ENCODE assay signal across 12 cellular contexts in genomic region chr2:54084600-54084999, GRCh38. TPM values are rescaled to one million over a fixed set of nuclear protein-coding genes. Genes with fewer than 3 reads are reported as not detected.
A peak's percentile ranks its signal among the peaks of the same experiment; 100 is the strongest.
DNase-seq lines count a peak whose midpoint lies in the region; ATAC-seq and TF ChIP-seq lines count a peak whose summit lies in the region.
"Had no signal": no experiment of that assay in that cellular context is flagged by ENCODE, and none has a peak within 500 bp of the region (broad histone marks: within the 10 kb centered on the region; RNA-seq: fewer than 3 reads in every experiment).

No MANE protein-coding gene starts in this region.

- no peak overlapping the region for H3K4me2 ChIP-seq in HCT116 (ENCODE audit: low read length)

- no peaks in the 10 kb centered on the region for H3K9me2 ChIP-seq in HCT116 (ENCODE audit: insufficient read depth)

- H3K4me1 Mint-ChIP-seq in immature natural killer cell: no peaks in the 10 kb centered on the region

- no peaks in the 10 kb centered on the region for H3K9me3 ChIP-seq in HCT116 (ENCODE audit: control insufficient read depth in 1 of 2, insufficient read depth in 1 of 2, low read depth in 1 of 2, low read length in 2 of 2)

- TF ChIP-seq RAD21 in HCT116 (IDR thresholded peaks at IDR 0.05; ENCODE audit: low read depth): peak; percentile 71

- no peak overlapping the region for H3K4me3 ChIP-seq in HCT116 (replicated peaks in 1 of 2; ENCODE audit: low read depth in 1 of 2, low read length in 2 of 2)

- no peak overlapping the region for H2AFZ ChIP-seq in HCT116 (ENCODE audit: low read depth, low read length, poor library complexity, severe bottlenecking)

- ATAC-seq in HCT116 (peak; percentile 85), GM21423 (IDR thresholded peaks at IDR 0.05; ENCODE audit: unreplicated experiment) (no peak)

- H3K79me2 ChIP-seq in HCT116 (ENCODE audit: insufficient read depth, low read length): no peaks in the 10 kb centered on the region

- H3K4me3 Mint-ChIP-seq in immature natural killer cell: no peak overlapping the region
- H3K4me3 Mint-ChIP-seq: activated naive CD4-positive, alpha-beta T cell treated with anti-CD3 and anti-CD28 coated beads, Interleukin-2, amount 50 U/mL, for 24 hours; CD4-positive, alpha-beta memory T cell had no signal

- CTCF ChIA-PET in HCT116 (lab: Charles Lee): no interaction called here

- no TSS peak for BruUV-seq in HCT116 (replicated peaks; lab: Mats Ljungman, UMichigan)

- no peak overlapping the region for H3K9ac ChIP-seq in HCT116 (ENCODE audit: low read length)

- TF ChIP-seq CTCF in HCT116 (IDR thresholded peaks at IDR 0.05 in 2 of 3, conservative IDR thresholded peaks at IDR 0.05 in 1 of 3; ENCODE audit: borderline replicate concordance in 1 of 3, insufficient read depth in 1 of 3, low read depth in 2 of 3, low read length in 2 of 3): peak; percentile 28 to 35 (median 35); a peak in 3 of 6 replicates

- peaks cover 2 to 8% of the 10 kb centered on the region in 2 experiments; a peak in 3 of 4 replicates for H3K4me1 ChIP-seq in HCT116 (ENCODE audit: control insufficient read depth in 1 of 2, insufficient read depth in 2 of 2, low read length in 2 of 2)

- intact Hi-C loops in HCT116 (cut with micrococcal nuclease): no loop called here

- DNase-seq in A172 (ENCODE audit: low spot score) (peak; percentile 39), HCT116 (ENCODE audit: low read depth, low spot score) (no peak), astrocyte of the hippocampus (ENCODE audit: low read depth, low spot score) (peak; percentile 31), immature natural killer cell (peak in 2 of 3 donors; percentile 5 to 11), NCI-H526 treated with DMSO at 0.1 percent for 48 hours (lab: John Stamatoyannopoulos, UW) (no peak), GF-D8 (lab: John Stamatoyannopoulos, UW) (no peak), germinal center (ENCODE audit: low spot score) (no peak)
- DNase-seq: CD4-positive, alpha-beta memory T cell; NCI-H1417 treated with DMSO at 0.1 percent for 48 hours; T1000 had no signal

- H3K9me3 Mint-ChIP-seq in immature natural killer cell: no peaks in the 10 kb centered on the region
- H3K9me3 Mint-ChIP-seq: activated naive CD4-positive, alpha-beta T cell treated with anti-CD3 and anti-CD28 coated beads, Interleukin-2, amount 50 U/mL, for 24 hours; CD4-positive, alpha-beta memory T cell had no signal

- no peaks in the 10 kb centered on the region for H4K20me1 ChIP-seq in HCT116 (ENCODE audit: insufficient read depth)

- POLR2A ChIA-PET in HCT116 (lab: Charles Lee): no interaction called here

- H3K36me3 ChIP-seq in HCT116 (ENCODE audit: control insufficient read depth in 1 of 2, insufficient read depth in 2 of 2, low read length in 2 of 2): no peaks in the 10 kb centered on the region

- TF ChIP-seq POLR2A in HCT116 (IDR thresholded peaks at IDR 0.05; ENCODE audit: borderline replicate concordance, extremely low read depth, insufficient read depth, insufficient read length): no peak

- H3K27me3 Mint-ChIP-seq in immature natural killer cell (ENCODE audit: low read depth in 3 of 3): peaks cover 0 to 2% (median 1%) of the 10 kb centered on the region in 3 donors
- H3K27me3 Mint-ChIP-seq: activated naive CD4-positive, alpha-beta T cell treated with anti-CD3 and anti-CD28 coated beads, Interleukin-2, amount 50 U/mL, for 24 hours; CD4-positive, alpha-beta memory T cell had no signal

- no peaks in the 10 kb centered on the region for H3K36me3 Mint-ChIP-seq in immature natural killer cell
- H3K36me3 Mint-ChIP-seq: CD4-positive, alpha-beta memory T cell had no signal

- no peak overlapping the region for H3K27ac ChIP-seq in HCT116 (ENCODE audit: low read depth, low read length)

- H3K27me3 ChIP-seq in HCT116 (ENCODE audit: insufficient read depth, low read length): no peaks in the 10 kb centered on the region

- H3K27ac Mint-ChIP-seq in immature natural killer cell: no peak overlapping the region
- H3K27ac Mint-ChIP-seq: activated naive CD4-positive, alpha-beta T cell treated with anti-CD3 and anti-CD28 coated beads, Interleukin-2, amount 50 U/mL, for 24 hours; CD4-positive, alpha-beta memory T cell had no signal

- RAD21 ChIA-PET in HCT116 (lab: Charles Lee; ENCODE audit: low non-redundant PET in 1 of 2, low total read pairs in 2 of 2, uncharacterized antibody in 2 of 2, unreplicated experiment in 2 of 2): interaction anchor here in 1 of 2 experiments (0.6 kb wide), 1 partner anchor 46 kb away, joined by 3 read pairs; no protein-coding TSS in a partner anchor

TF ChIP-seq in HCT116, 20 proteins besides CTCF, POLR2A, EP300 and RAD21:
- TF ChIP-seq EZH2 (IDR thresholded peaks at IDR 0.05) (no peak), CEBPB (IDR thresholded peaks at IDR 0.05; ENCODE audit: low read depth) (no peak), SIN3A (IDR thresholded peaks at IDR 0.05; ENCODE audit: low read depth) (no peak), JUND (IDR thresholded peaks at IDR 0.05) (no peak), CBX3 (IDR thresholded peaks at IDR 0.05; ENCODE audit: low read depth) (no peak), EZH2phosphoT487 (IDR thresholded peaks at IDR 0.05; ENCODE audit: borderline replicate concordance) (no peak)
- TF ChIP-seq, protein P1, sequence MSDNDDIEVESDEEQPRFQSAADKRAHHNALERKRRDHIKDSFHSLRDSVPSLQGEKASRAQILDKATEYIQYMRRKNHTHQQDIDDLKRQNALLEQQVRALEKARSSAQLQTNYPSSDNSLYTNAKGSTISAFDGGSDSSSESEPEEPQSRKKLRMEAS (IDR thresholded peaks at IDR 0.05): no peak
- TF ChIP-seq, protein P2, sequence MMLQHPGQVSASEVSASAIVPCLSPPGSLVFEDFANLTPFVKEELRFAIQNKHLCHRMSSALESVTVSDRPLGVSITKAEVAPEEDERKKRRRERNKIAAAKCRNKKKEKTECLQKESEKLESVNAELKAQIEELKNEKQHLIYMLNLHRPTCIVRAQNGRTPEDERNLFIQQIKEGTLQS (IDR thresholded peaks at IDR 0.05): no peak
- TF ChIP-seq, protein P3, sequence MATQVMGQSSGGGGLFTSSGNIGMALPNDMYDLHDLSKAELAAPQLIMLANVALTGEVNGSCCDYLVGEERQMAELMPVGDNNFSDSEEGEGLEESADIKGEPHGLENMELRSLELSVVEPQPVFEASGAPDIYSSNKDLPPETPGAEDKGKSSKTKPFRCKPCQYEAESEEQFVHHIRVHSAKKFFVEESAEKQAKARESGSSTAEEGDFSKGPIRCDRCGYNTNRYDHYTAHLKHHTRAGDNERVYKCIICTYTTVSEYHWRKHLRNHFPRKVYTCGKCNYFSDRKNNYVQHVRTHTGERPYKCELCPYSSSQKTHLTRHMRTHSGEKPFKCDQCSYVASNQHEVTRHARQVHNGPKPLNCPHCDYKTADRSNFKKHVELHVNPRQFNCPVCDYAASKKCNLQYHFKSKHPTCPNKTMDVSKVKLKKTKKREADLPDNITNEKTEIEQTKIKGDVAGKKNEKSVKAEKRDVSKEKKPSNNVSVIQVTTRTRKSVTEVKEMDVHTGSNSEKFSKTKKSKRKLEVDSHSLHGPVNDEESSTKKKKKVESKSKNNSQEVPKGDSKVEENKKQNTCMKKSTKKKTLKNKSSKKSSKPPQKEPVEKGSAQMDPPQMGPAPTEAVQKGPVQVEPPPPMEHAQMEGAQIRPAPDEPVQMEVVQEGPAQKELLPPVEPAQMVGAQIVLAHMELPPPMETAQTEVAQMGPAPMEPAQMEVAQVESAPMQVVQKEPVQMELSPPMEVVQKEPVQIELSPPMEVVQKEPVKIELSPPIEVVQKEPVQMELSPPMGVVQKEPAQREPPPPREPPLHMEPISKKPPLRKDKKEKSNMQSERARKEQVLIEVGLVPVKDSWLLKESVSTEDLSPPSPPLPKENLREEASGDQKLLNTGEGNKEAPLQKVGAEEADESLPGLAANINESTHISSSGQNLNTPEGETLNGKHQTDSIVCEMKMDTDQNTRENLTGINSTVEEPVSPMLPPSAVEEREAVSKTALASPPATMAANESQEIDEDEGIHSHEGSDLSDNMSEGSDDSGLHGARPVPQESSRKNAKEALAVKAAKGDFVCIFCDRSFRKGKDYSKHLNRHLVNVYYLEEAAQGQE (IDR thresholded peaks at IDR 0.05; ENCODE audit: low read depth): no peak
- TF ChIP-seq, protein P4, sequence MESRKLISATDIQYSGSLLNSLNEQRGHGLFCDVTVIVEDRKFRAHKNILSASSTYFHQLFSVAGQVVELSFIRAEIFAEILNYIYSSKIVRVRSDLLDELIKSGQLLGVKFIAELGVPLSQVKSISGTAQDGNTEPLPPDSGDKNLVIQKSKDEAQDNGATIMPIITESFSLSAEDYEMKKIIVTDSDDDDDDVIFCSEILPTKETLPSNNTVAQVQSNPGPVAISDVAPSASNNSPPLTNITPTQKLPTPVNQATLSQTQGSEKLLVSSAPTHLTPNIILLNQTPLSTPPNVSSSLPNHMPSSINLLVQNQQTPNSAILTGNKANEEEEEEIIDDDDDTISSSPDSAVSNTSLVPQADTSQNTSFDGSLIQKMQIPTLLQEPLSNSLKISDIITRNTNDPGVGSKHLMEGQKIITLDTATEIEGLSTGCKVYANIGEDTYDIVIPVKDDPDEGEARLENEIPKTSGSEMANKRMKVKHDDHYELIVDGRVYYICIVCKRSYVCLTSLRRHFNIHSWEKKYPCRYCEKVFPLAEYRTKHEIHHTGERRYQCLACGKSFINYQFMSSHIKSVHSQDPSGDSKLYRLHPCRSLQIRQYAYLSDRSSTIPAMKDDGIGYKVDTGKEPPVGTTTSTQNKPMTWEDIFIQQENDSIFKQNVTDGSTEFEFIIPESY (IDR thresholded peaks at IDR 0.05; ENCODE audit: extremely low read depth, insufficient replicate concordance, low read length): no peak

RNA-seq across cellular contexts. Expression of gene ACYP2, which starts 30.8 kb away (rescaled TPM):
- total RNA-seq in A172 (2014; rRNA removed; shearing (Covaris generic)): 6.4 and 8.9 TPM in 2 replicates
- 9.4 TPM for total RNA-seq in HCT116 (2021; ENCODE audit: unreplicated experiment)
- polyA plus RNA-seq in HCT116 (2012): 9.1 and 12.7 TPM in 2 replicates
- polyA plus RNA-seq in immature natural killer cell: 10 to 100 TPM; 18.8 to 20.0 (median 19.6) TPM

Comparison
In these comparisons a context has a peak if more than half of its experiments do, and no peak if none do; other contexts are left out.
1. DNase-seq: peak in A172 (single experiment), astrocyte of the hippocampus (single experiment) and immature natural killer cell (2 of 3); none in HCT116 (single experiment), NCI-H526 treated with DMSO at 0.1 percent for 48 hours (single experiment), GF-D8 (single experiment) and germinal center (single experiment).